In the genomic region with DNA sequence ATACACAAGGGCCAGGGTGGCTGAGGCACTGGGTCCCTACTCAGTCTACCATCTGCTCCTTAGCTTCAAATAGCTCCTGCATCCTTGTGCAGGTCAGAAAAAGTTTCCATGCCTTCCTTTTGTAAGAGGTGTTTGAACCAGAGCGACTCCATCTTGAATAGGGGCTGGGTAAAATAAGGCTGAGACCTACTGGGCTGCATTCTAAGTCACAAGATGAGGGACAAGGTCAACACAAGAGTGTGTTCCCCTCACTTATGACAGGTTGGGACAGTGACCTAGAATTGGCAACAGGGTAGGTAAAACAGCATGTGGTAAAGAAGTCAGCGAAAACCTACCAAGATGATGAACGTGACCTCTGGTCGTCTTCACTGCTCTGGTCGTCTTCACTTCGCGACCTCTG, we compare ENCODE assay signal across 37 cellular contexts.
DNase-seq lines count a peak whose midpoint lies in the region; ATAC-seq, FAIRE-seq and TF ChIP-seq lines count a peak whose summit lies in the region.
"Had no signal": no experiment of that assay in that cellular context is flagged by ENCODE, and none has a peak within 500 bp of the region (broad histone marks: within the 10 kb centered on the region; RNA-seq: fewer than 3 reads in every experiment).

No MANE protein-coding gene starts in this region.

- H3K4me2 ChIP-seq in K562 (ENCODE audit: insufficient read depth, low read length) (no peak overlapping the region), trophoblast cell (ENCODE audit: low read length) (no peak overlapping the region), GM23248 (ENCODE audit: unreplicated experiment) (no peak overlapping the region)
- H3K4me2 ChIP-seq: A549; BLaER1; BLaER1 treated with 17β-estradiol and CSF1 and Interleukin-3, amounts not matched to agents 10 nM and 100 nM had no signal

- TF ChIP-seq CTCF in K562 (IDR thresholded peaks at IDR 0.05 in 2 of 3, conservative IDR thresholded peaks at IDR 0.05 in 1 of 3; ENCODE audit: insufficient read depth in 2 of 3, low read depth in 1 of 3, low read length in 3 of 3), result no peak
- no peak for TF ChIP-seq CTCF in bronchial epithelial cell (IDR thresholded peaks at IDR 0.05; ENCODE audit: insufficient read depth, low read length, severe bottlenecking)
- no peak for TF ChIP-seq CTCF in nephron progenitor cell (IDR thresholded peaks at IDR 0.05)
- TF ChIP-seq CTCF in transverse colon (IDR thresholded peaks at IDR 0.05), result no peak
- no peak for TF ChIP-seq CTCF in mucosa of descending colon (IDR thresholded peaks at IDR 0.05)

- H4K20me1 ChIP-seq in K562 (replicated peaks; ENCODE audit: control insufficient read depth, insufficient read depth, low read length), result no peaks in the 10 kb centered on the region
- no peaks in the 10 kb centered on the region for H4K20me1 ChIP-seq in GM23248 (ENCODE audit: insufficient read depth)
- H4K20me1 ChIP-seq: BLaER1; BLaER1 treated with 17β-estradiol and CSF1 and Interleukin-3, amounts not matched to agents 10 nM and 100 nM had no signal

- H3K27me3 ChIP-seq in K562 (ENCODE audit: control insufficient read depth in 2 of 2, insufficient read depth in 2 of 2, low read length in 2 of 2), result no peaks in the 10 kb centered on the region
- no peaks in the 10 kb centered on the region for H3K27me3 ChIP-seq in bronchial epithelial cell (ENCODE audit: control insufficient read depth, insufficient read depth, low read length)
- H3K27me3 ChIP-seq in trophoblast cell (ENCODE audit: insufficient read depth, low read length), result no peaks in the 10 kb centered on the region
- H3K27me3 ChIP-seq in transverse colon, result no peaks in the 10 kb centered on the region
- no peaks in the 10 kb centered on the region; the same call in 1 of the 2 replicates for H3K27me3 ChIP-seq in GM23248 (replicated peaks; ENCODE audit: insufficient read depth)
- H3K27me3 ChIP-seq: BE2C; BLaER1; BLaER1 treated with 17β-estradiol and CSF1 and Interleukin-3, amounts not matched to agents 10 nM and 100 nM had no signal

- TF ChIP-seq POLR2A in K562 (conservative IDR thresholded peaks at IDR 0.05), result no peak
- no peak for TF ChIP-seq POLR2A in transverse colon (IDR thresholded peaks at IDR 0.05)

- H3K9me3 ChIP-seq in K562 (replicated peaks; ENCODE audit: control insufficient read depth, insufficient read depth, low read depth, low read length), result no peaks in the 10 kb centered on the region
- H3K9me3 ChIP-seq in trophoblast cell (ENCODE audit: insufficient read depth, low read depth, low read length), result peaks cover 2% of the 10 kb centered on the region
- H3K9me3 ChIP-seq in transverse colon, result no peaks in the 10 kb centered on the region
- H3K9me3 ChIP-seq in GM23248 (ENCODE audit: low read depth), result no peaks in the 10 kb centered on the region
- no peaks in the 10 kb centered on the region for H3K9me3 ChIP-seq in mucosa of descending colon
- H3K9me3 ChIP-seq: A549; BE2C; BLaER1; BLaER1 treated with 17β-estradiol and CSF1 and Interleukin-3, amounts not matched to agents 10 nM and 100 nM; Caco-2 had no signal

- peak overlapping the region; percentile 31 for H3K27ac Mint-ChIP-seq in nephron progenitor cell
- H3K27ac Mint-ChIP-seq: B cell; CD14-positive monocyte; CD4-positive, alpha-beta memory T cell; CD4-positive, alpha-beta T cell; CD4-positive, CD25-positive, alpha-beta regulatory T cell; CD8-positive, alpha-beta memory T cell; CD8-positive, alpha-beta T cell had no signal

- no peaks in the 10 kb centered on the region for H3K4me1 Mint-ChIP-seq in nephron progenitor cell
- H3K4me1 Mint-ChIP-seq: B cell; CD14-positive monocyte; CD4-positive, alpha-beta memory T cell; CD4-positive, CD25-positive, alpha-beta regulatory T cell; CD8-positive, alpha-beta memory T cell had no signal

- intact Hi-C loops in K562 (cut with micrococcal nuclease) (no loop called here), transverse colon (cut with DNase I; ENCODE audit: low total_unique reads) (no loop called here), mucosa of descending colon (cut with DNase I, micrococcal nuclease) (no loop called here)

- H2BK120ac ChIP-seq in trophoblast cell (ENCODE audit: insufficient read depth, low read length, poor library complexity), result peak overlapping the region; percentile 78

- H2BK5ac ChIP-seq in trophoblast cell (ENCODE audit: low read depth, low read length, poor library complexity), result peak overlapping the region; percentile 63

- H2BK12ac ChIP-seq in trophoblast cell (ENCODE audit: low read length), result peak overlapping the region; percentile 88

- peaks cover 7% of the 10 kb centered on the region for H3K27me3 Mint-ChIP-seq in nephron progenitor cell (ENCODE audit: low read depth, poor library complexity)
- H3K27me3 Mint-ChIP-seq: B cell had no signal

- H3K4ac ChIP-seq in trophoblast cell (ENCODE audit: low read depth, low read length), result peak overlapping the region; percentile 11

- ATAC-seq in K562 (no peak), mucosa of descending colon (no peak)
- ATAC-seq: A549; CD8-positive, alpha-beta T cell had no signal

- no peak overlapping the region for H3K23ac ChIP-seq in trophoblast cell (ENCODE audit: low read length)

- H3K14ac ChIP-seq in trophoblast cell (ENCODE audit: low read length), result peak overlapping the region; percentile 68

- WGBS in K562 (ENCODE audit: insufficient coverage, low coverage, missing lambda C conversion rate), result 41% methylated on average over 7 of the region's 7 CpGs
- no CpG with 5 or more reads among the region's 7 CpGs for WGBS in trophoblast cell (ENCODE audit: extremely low coverage, insufficient coverage, insufficient read length)
- 70 to 95% methylated on average over 3 to 7 of the region's 7 CpGs for WGBS in transverse colon (ENCODE audit: low coverage in 1 of 2), 2 donors
- 38 to 43% methylated on average over 7 of the region's 7 CpGs for WGBS in GM23248 (ENCODE audit: low coverage in 1 of 2, low lambda C conversion rate in 2 of 2, missing lambda C conversion rate in 2 of 2), 2 experiments

- TF ChIP-seq EP300 in K562 (IDR thresholded peaks at IDR 0.05; ENCODE audit: low read length) (no peak), transverse colon (IDR thresholded peaks at IDR 0.05; ENCODE audit: low read depth) (no peak)

- peak overlapping the region; percentile 32 for H2AFZ ChIP-seq in K562 (ENCODE audit: low read depth, low read length)
- H2AFZ ChIP-seq in trophoblast cell (ENCODE audit: insufficient read depth, low read length, poor library complexity), result no peak overlapping the region
- no peak overlapping the region for H2AFZ ChIP-seq in GM23248

- no peaks in the 10 kb centered on the region for H3F3A ChIP-seq in GM23248 (ENCODE audit: insufficient read depth)

- CTCF ChIA-PET in K562 (lab: Yijun Ruan, JAX; ENCODE audit: low intra/inter-chr PET ratio), result no interaction called here

- H3K18ac ChIP-seq in trophoblast cell (ENCODE audit: low read length), result peak overlapping the region; percentile 17

- H2AK5ac ChIP-seq in trophoblast cell (ENCODE audit: low read length), result peak overlapping the region; percentile 65

- no peaks in the 10 kb centered on the region for H3K9me2 ChIP-seq in GM23248 (ENCODE audit: insufficient read depth)

- H3K9me1 ChIP-seq in K562 (ENCODE audit: control insufficient read depth, insufficient read depth, low read length), result no peaks in the 10 kb centered on the region

- H3K9me3 Mint-ChIP-seq in nephron progenitor cell, result no peaks in the 10 kb centered on the region
- H3K9me3 Mint-ChIP-seq: CD4-positive, alpha-beta memory T cell; CD4-positive, alpha-beta T cell; CD8-positive, alpha-beta memory T cell; CD8-positive, alpha-beta T cell had no signal

- H3K79me2 ChIP-seq in K562 (ENCODE audit: control insufficient read depth, insufficient read depth, low read length), result no peaks in the 10 kb centered on the region
- H3K79me2 ChIP-seq in trophoblast cell (ENCODE audit: control insufficient read depth, insufficient read depth, low read length, poor library complexity), result peaks cover 1% of the 10 kb centered on the region
- H3K79me2 ChIP-seq in GM23248 (ENCODE audit: insufficient read depth), result no peaks in the 10 kb centered on the region

- no peak overlapping the region for H4K12ac ChIP-seq in trophoblast cell (ENCODE audit: low read depth, low read length)

- H3K4me3 Mint-ChIP-seq in nephron progenitor cell, result no peak overlapping the region
- H3K4me3 Mint-ChIP-seq: B cell; CD14-positive monocyte; CD4-positive, alpha-beta memory T cell; CD4-positive, alpha-beta T cell; CD4-positive, CD25-positive, alpha-beta regulatory T cell; CD8-positive, alpha-beta memory T cell; CD8-positive, alpha-beta T cell had no signal

- BruUV-seq in K562 (replicated peaks; lab: Mats Ljungman, UMichigan), result no TSS peak

- TF ChIP-seq RAD21 in K562 (CRISPR knock-in tag; conservative IDR thresholded peaks at IDR 0.05 in 1 of 2, IDR thresholded peaks at IDR 0.05 in 1 of 2), result no peak

- H3K4me1 ChIP-seq in K562 (replicated peaks in 1 of 2; ENCODE audit: control insufficient read depth in 2 of 2, insufficient read depth in 2 of 2, low read length in 2 of 2) (peaks cover 3 to 4% of the 10 kb centered on the region in 2 experiments; a peak in 4 of 5 replicates), trophoblast cell (ENCODE audit: control insufficient read depth in 1 of 2, insufficient read depth in 2 of 2, low read length in 2 of 2) (peaks cover 17 to 28% of the 10 kb centered on the region in 2 experiments), transverse colon (no peaks in the 10 kb centered on the region), GM23248 (ENCODE audit: insufficient read depth) (no peaks in the 10 kb centered on the region), mucosa of descending colon (ENCODE audit: low read depth) (no peaks in the 10 kb centered on the region)
- H3K4me1 ChIP-seq: A549; BE2C; BLaER1; BLaER1 treated with 17β-estradiol and CSF1 and Interleukin-3, amounts not matched to agents 10 nM and 100 nM; Caco-2 had no signal

- POLR2A ChIA-PET in K562 (lab: Yijun Ruan, JAX), result no interaction called here

- H3K27ac ChIP-seq in K562 (ENCODE audit: extremely low read depth, low read depth, low read length) (no peak overlapping the region), trophoblast cell (ENCODE audit: low read depth, low read length) (peak overlapping the region; percentile 88), transverse colon (no peak overlapping the region), GM23248 (no peak overlapping the region)
- H3K27ac ChIP-seq: 22Rv1; A549; BLaER1; BLaER1 treated with 17β-estradiol and CSF1 and Interleukin-3, amounts not matched to agents 10 nM and 100 nM; C4-2B had no signal

- FAIRE-seq in K562 (lab: Jason Lieb, UNC) (no peak), bronchial epithelial cell (lab: Jason Lieb, UNC) (peak; percentile 32)
- FAIRE-seq: A204.1, A549, D721Med had no signal

- H3K9ac ChIP-seq in K562 (ENCODE audit: insufficient read depth in 1 of 2, low read depth in 2 of 2, low read length in 2 of 2) (no peak overlapping the region), trophoblast cell (ENCODE audit: low read length) (no peak overlapping the region), GM23248 (no peak overlapping the region)
- H3K9ac ChIP-seq: BLaER1; BLaER1 treated with 17β-estradiol and CSF1 and Interleukin-3, amounts not matched to agents 10 nM and 100 nM had no signal

- in situ Hi-C loops in K562 (cut with MboI), result no loop called here
- in situ Hi-C loops in transverse colon (cut with MboI; ENCODE audit: low pct_ligation_motif_present in 1 of 4, low pct_unique_long_range_greater_than_20kb in 1 of 4, low sequenced_read_pairs in 3 of 4), result no loop called here
- in situ Hi-C loops in GM23248 (cut with MboI), result no loop called here

- no peak overlapping the region for H4K8ac ChIP-seq in trophoblast cell (ENCODE audit: low read depth, low read length)

- H3K79me1 ChIP-seq in trophoblast cell (ENCODE audit: low read length), result peaks cover 25% of the 10 kb centered on the region

- DNase-seq in K562 (ENCODE audit: extremely low read depth in 1 of 4, low spot score in 3 of 4) (no peak), bronchial epithelial cell (ENCODE audit: low read depth) (no peak), nephron progenitor cell (no peak), trophoblast cell (no peak), transverse colon (no peak), GM23248 (no peak), mucosa of descending colon (no peak), CD1c-positive myeloid dendritic cell (ENCODE audit: extremely low spot score) (no peak)
- DNase-seq: 8988T; ACHN; AML-193; BE2C; C1 segment of cervical spinal cord; Caco-2; Calu3; CD4-positive, alpha-beta memory T cell; CD4-positive, alpha-beta T cell; CD4-positive, CD25-positive, alpha-beta regulatory T cell; CD8-positive, alpha-beta memory T cell; CD8-positive, alpha-beta T cell; COR-L47; DMS 273 treated with DMSO at 0.1 percent for 48 hours; DMS153; DMS53; DMS79; DMS79 treated with DMSO at 0.1 percent for 48 hours; DND-41; EL had no signal

- H3K4me3 ChIP-seq in K562 (no peak overlapping the region), bronchial epithelial cell (ENCODE audit: low read depth, low read length) (no peak overlapping the region), trophoblast cell (ENCODE audit: low read depth, low read length) (no peak overlapping the region), transverse colon (no peak overlapping the region), GM23248 (no peak overlapping the region), mucosa of descending colon (no peak overlapping the region)
- H3K4me3 ChIP-seq: A549; BLaER1; BLaER1 treated with 17β-estradiol and CSF1 and Interleukin-3, amounts not matched to agents 10 nM and 100 nM had no signal

- H3K36me3 Mint-ChIP-seq in nephron progenitor cell (ENCODE audit: low read depth), result no peaks in the 10 kb centered on the region
- H3K36me3 Mint-ChIP-seq: CD14-positive monocyte; CD4-positive, alpha-beta memory T cell; CD4-positive, CD25-positive, alpha-beta regulatory T cell; CD8-positive, alpha-beta memory T cell; CD8-positive, alpha-beta T cell had no signal

- H4K91ac ChIP-seq in trophoblast cell (ENCODE audit: low read depth, low read length), result peak overlapping the region; percentile 76

- H3K36me3 ChIP-seq in K562 (ENCODE audit: control insufficient read depth, insufficient read depth, low read length) (no peaks in the 10 kb centered on the region), bronchial epithelial cell (ENCODE audit: control insufficient read depth, insufficient read depth, low read length) (no peaks in the 10 kb centered on the region), trophoblast cell (ENCODE audit: control insufficient read depth in 1 of 2, insufficient read depth in 2 of 2, low read length in 2 of 2) (no peaks in the 10 kb centered on the region), transverse colon (no peaks in the 10 kb centered on the region), GM23248 (ENCODE audit: low read depth) (no peaks in the 10 kb centered on the region), mucosa of descending colon (ENCODE audit: low read depth) (no peaks in the 10 kb centered on the region)
- H3K36me3 ChIP-seq: BE2C; BLaER1; BLaER1 treated with 17β-estradiol and CSF1 and Interleukin-3, amounts not matched to agents 10 nM and 100 nM had no signal
